In genomic region chr10:58397830-58398229, GRCh38 we compare ENCODE assay signal across 8 cellular contexts.
"Had no signal": no experiment of that assay in that cellular context is flagged by ENCODE, and none has a peak within 500 bp of the region (broad histone marks: within the 10 kb centered on the region; RNA-seq: fewer than 3 reads in every experiment).

No MANE protein-coding gene starts in this region.

- H2AFZ ChIP-seq: GM23248 had no signal

- H3K4me3 ChIP-seq: GM23248, HAP-1 had no signal

- H3K9me3 ChIP-seq: HAP-1 had no signal

- DNase-seq: GM23248, GOT3, H7, IMR-90, KBM-7 had no signal

- H3K9ac ChIP-seq: GM23248 had no signal

- ATAC-seq: HCT116 had no signal

- H3K27ac ChIP-seq: GM23248, HL-60 had no signal

- H3K4me1 ChIP-seq: HAP-1 had no signal
